ENCODE assay signal across 13 cellular contexts in genomic region chr13:113534236-113534860, GRCh38.
"Had no signal": no experiment of that assay in that cellular context is flagged by ENCODE, and none has a peak within 500 bp of the region (broad histone marks: within the 10 kb centered on the region; RNA-seq: fewer than 3 reads in every experiment).

No MANE protein-coding gene starts in this region.

- H3K27ac ChIP-seq: dorsolateral prefrontal cortex, esophagus squamous epithelium had no signal

- H3K9me3 ChIP-seq: esophagus squamous epithelium, transverse colon had no signal

- DNase-seq: activated CD4-positive, alpha-beta T cell treated with anti-CD3 and anti-CD28 coated beads, Interleukin-2, amount 50 U/mL, for 48 hours; activated CD4-positive, CD25-positive, alpha-beta regulatory T cell treated with anti-CD3 and anti-CD28 coated beads, Interleukin-2, amount 50 U/mL, for 72 hours; activated gamma-delta T cell; activated naive CD8-positive, alpha-beta T cell treated with anti-CD3 and anti-CD28 coated beads, Interleukin-2, amount 10 ng/mL, durations not matched to agents 7 days and 5 days; activated T-cell treated with anti-CD3 and anti-CD28 coated beads, Interleukin-2, amount 50 U/mL, for 4 hours; anterior cingulate cortex; esophagus squamous epithelium; foreskin fibroblast; mesenchymal stem cell; transverse colon had no signal

- H3K27me3 ChIP-seq: dorsolateral prefrontal cortex, esophagus squamous epithelium, transverse colon had no signal

- H3K36me3 ChIP-seq: transverse colon had no signal

- H3K4me3 ChIP-seq: dorsolateral prefrontal cortex, esophagus squamous epithelium, skin epidermis, transverse colon had no signal

- ATAC-seq: activated T-cell treated with anti-CD3 and anti-CD28 coated beads, Interleukin-2, amount 50 U/mL, for 4 hours; stimulated activated memory B cell treated with anti-CD40 and anti-IgM and Interleukin-4, amounts not matched to agents 10 μg/mL and 1 μg/mL and 100 μg/mL, for 72 hours had no signal
